Comparison of ENCODE assay signal across 1 cellular context in genomic region chr19:49443366-49444099, GRCh38.
TF ChIP-seq lines count a peak whose summit lies in the region.

No MANE protein-coding gene starts in this region.

TF ChIP-seq in K562, 482 proteins besides CTCF, POLR2A, EP300 and RAD21 (continued from another document and continues in another):
- TF ChIP-seq NCOA2 (IDR thresholded peaks at IDR 0.05; ENCODE audit: partially characterized antibody in 2 of 2) (no peak), TEAD2 (tag; IDR thresholded peaks at IDR 0.05) (no peak), SFPQ (IDR thresholded peaks at IDR 0.05; ENCODE audit: low read depth, low read length) (no peak), HDGF (IDR thresholded peaks at IDR 0.05) (no peak), IFI16 (CRISPR knock-in tag; IDR thresholded peaks at IDR 0.05) (no peak), ZBTB12 (CRISPR knock-in tag; IDR thresholded peaks at IDR 0.05) (no peak), FOSL1 (tag; conservative IDR thresholded peaks at IDR 0.05) (no peak), ZNF277 (CRISPR knock-in tag; IDR thresholded peaks at IDR 0.05; ENCODE audit: borderline replicate concordance) (no peak), ZBTB5 (IDR thresholded peaks at IDR 0.05) (no peak), JUN (IDR thresholded peaks at IDR 0.05; ENCODE audit: borderline replicate concordance, low read depth, low read length) (0 out of 2 replicates have a peak, but pooled peaks have one; percentile 11), JUN (CRISPR knock-in tag; IDR thresholded peaks at IDR 0.05; ENCODE audit: borderline replicate concordance) (no peak), PHF20 (IDR thresholded peaks at IDR 0.05; ENCODE audit: partially characterized antibody) (no peak), MAFG (tag; conservative IDR thresholded peaks at IDR 0.05) (no peak), E2F8 (IDR thresholded peaks at IDR 0.05; ENCODE audit: low read depth, partially characterized antibody) (peak; percentile 55), THRAP3 (IDR thresholded peaks at IDR 0.05; ENCODE audit: borderline replicate concordance) (no peak), ZNF609 (CRISPR knock-in tag; IDR thresholded peaks at IDR 0.05; ENCODE audit: borderline replicate concordance) (peak; percentile 26; the same call in 1 of the 2 replicates), DDX20 (tag; IDR thresholded peaks at IDR 0.05; ENCODE audit: low read depth) (no peak), ZNF586 (CRISPR knock-in tag; conservative IDR thresholded peaks at IDR 0.05) (no peak), SP1 (CRISPR knock-in tag; IDR thresholded peaks at IDR 0.05) (peak; percentile 84), POLR2G (IDR thresholded peaks at IDR 0.05; ENCODE audit: low read depth, low read length) (peak; percentile 79), ZNF280A (IDR thresholded peaks at IDR 0.05; ENCODE audit: low read depth, partially characterized antibody) (no peak), BRF2 (IDR thresholded peaks at IDR 0.05; ENCODE audit: borderline replicate concordance, insufficient read depth, insufficient read length) (no peak), CLOCK (CRISPR knock-in tag; IDR thresholded peaks at IDR 0.05; ENCODE audit: borderline replicate concordance) (no peak), MED1 (CRISPR knock-in tag; IDR thresholded peaks at IDR 0.05; ENCODE audit: borderline replicate concordance) (no peak), UBTF (IDR thresholded peaks at IDR 0.05; ENCODE audit: borderline replicate concordance in 1 of 2, low read depth in 2 of 2, low read length in 2 of 2) (no peak), SMARCC2 (IDR thresholded peaks at IDR 0.05; ENCODE audit: low read depth) (no peak), CBFA2T3 (IDR thresholded peaks at IDR 0.05) (peak; percentile 50; the same call in 1 of the 2 replicates), RBM34 (IDR thresholded peaks at IDR 0.05; ENCODE audit: borderline replicate concordance, insufficient read depth, low read length) (no peak), WHSC1 (IDR thresholded peaks at IDR 0.05; ENCODE audit: low read length) (no peak), NFE2 (IDR thresholded peaks at IDR 0.05; ENCODE audit: low read depth) (0 out of 2 replicates have a peak, but pooled peaks have one; percentile 2), ETV5 (CRISPR knock-in tag; IDR thresholded peaks at IDR 0.05; ENCODE audit: low read depth) (peak; percentile 85), PRMT5 (CRISPR knock-in tag; IDR thresholded peaks at IDR 0.05) (no peak)
